In genomic region chr11:93727985-93728791, GRCh38 we compare ENCODE assay signal across 10 cellular contexts. TPM values are rescaled to one million over a fixed set of nuclear protein-coding genes. Genes with fewer than 3 reads are reported as not detected.
A peak's percentile ranks its signal among the peaks of the same experiment; 100 is the strongest.
DNase-seq lines count a peak whose midpoint lies in the region; ATAC-seq and TF ChIP-seq lines count a peak whose summit lies in the region.
"Had no signal": no experiment of that assay in that cellular context is flagged by ENCODE, and none has a peak within 500 bp of the region (broad histone marks: within the 10 kb centered on the region; RNA-seq: fewer than 3 reads in every experiment).

No MANE protein-coding gene starts in this region.

- H3K27me3 Mint-ChIP-seq in CD4-positive, CD25-positive, alpha-beta regulatory T cell = no peaks in the 10 kb centered on the region
- no peaks in the 10 kb centered on the region for H3K27me3 Mint-ChIP-seq in type B pancreatic cell

- H3K27ac ChIP-seq in CD4-positive, CD25-positive, alpha-beta regulatory T cell (ENCODE audit: insufficient read depth, low read length, poor library complexity, severe bottlenecking) = no peak overlapping the region
- H3K27ac ChIP-seq in VCaP = peak overlapping the region; percentile 1; the same call in 1 of the 2 replicates

- no peaks in the 10 kb centered on the region for H3K4me1 ChIP-seq in CD4-positive, CD25-positive, alpha-beta regulatory T cell (ENCODE audit: control insufficient read depth, insufficient read depth, low read length, poor library complexity, severe bottlenecking)

- peak; percentile 36 for TF ChIP-seq POLR2A in GM19099 (IDR thresholded peaks at IDR 0.05; ENCODE audit: extremely low read depth, insufficient read length, low read depth)

- no peak for ATAC-seq in CD4-positive, CD25-positive, alpha-beta regulatory T cell (ENCODE audit: low read depth in 2 of 2)
- no peak for ATAC-seq in GM18517 (IDR thresholded peaks at IDR 0.05; ENCODE audit: unreplicated experiment)

- H3K36me3 ChIP-seq in CD4-positive, CD25-positive, alpha-beta regulatory T cell (ENCODE audit: control insufficient read depth, insufficient read depth, low read length) = peaks cover 78% of the 10 kb centered on the region

- no peaks in the 10 kb centered on the region for H3K9me3 Mint-ChIP-seq in CD4-positive, CD25-positive, alpha-beta regulatory T cell
- H3K9me3 Mint-ChIP-seq in type B pancreatic cell = no peaks in the 10 kb centered on the region

- TF ChIP-seq CTCF in VCaP (conservative IDR thresholded peaks at IDR 0.05) (no peak), type B pancreatic cell (conservative IDR thresholded peaks at IDR 0.05) (no peak)

- no peak overlapping the region for H3K4me3 Mint-ChIP-seq in CD4-positive, CD25-positive, alpha-beta regulatory T cell
- H3K4me3 Mint-ChIP-seq in type B pancreatic cell = no peak overlapping the region

- H3K27me3 ChIP-seq in CD4-positive, CD25-positive, alpha-beta regulatory T cell (ENCODE audit: control insufficient read depth, insufficient read depth, low read length) = no peaks in the 10 kb centered on the region

- H3K9me3 ChIP-seq in CD4-positive, CD25-positive, alpha-beta regulatory T cell (ENCODE audit: control insufficient read depth in 2 of 2, low read length in 2 of 2) = no peaks in the 10 kb centered on the region

- H3K27ac Mint-ChIP-seq in CD4-positive, CD25-positive, alpha-beta regulatory T cell = peak overlapping the region in 2 of 3 donors; percentile 38 to 42
- no peak overlapping the region for H3K27ac Mint-ChIP-seq in type B pancreatic cell

- peaks cover 8 to 21% (median 18%) of the 10 kb centered on the region in 4 donors for H3K4me1 Mint-ChIP-seq in CD4-positive, CD25-positive, alpha-beta regulatory T cell
- H3K4me1 Mint-ChIP-seq in type B pancreatic cell (ENCODE audit: unreplicated experiment) = peaks cover 2% of the 10 kb centered on the region

- DNase-seq in CD4-positive, CD25-positive, alpha-beta regulatory T cell = no peak
- DNase-seq in fibroblast of the conjunctiva (ENCODE audit: low read depth) (peak; percentile 55), mesenteric fat pad (ENCODE audit: low spot score) (no peak), hippocampal formation (lab: John Stamatoyannopoulos, UW) (no peak), type B pancreatic cell (ENCODE audit: extremely low spot score, unreplicated experiment) (no peak)
- DNase-seq: kidney, PC-3 had no signal

- H3K36me3 Mint-ChIP-seq in CD4-positive, CD25-positive, alpha-beta regulatory T cell = peaks cover 47% of the 10 kb centered on the region
- H3K36me3 Mint-ChIP-seq in type B pancreatic cell = peaks cover 35% of the 10 kb centered on the region

- H3K4me3 ChIP-seq in CD4-positive, CD25-positive, alpha-beta regulatory T cell (ENCODE audit: low read depth, low read length) = no peak overlapping the region

RNA-seq across cellular contexts. Expression of gene TAF1D, which starts 13.1 kb away (rescaled TPM):
- 162 TPM for total RNA-seq in CD4-positive, CD25-positive, alpha-beta regulatory T cell
- polyA plus RNA-seq in CD4-positive, CD25-positive, alpha-beta regulatory T cell = 10 to 100 TPM; 18.2 to 22.7 (median 19.4) TPM
- total RNA-seq in mesenteric fat pad (117 TPM), type B pancreatic cell (ENCODE audit: low replicate concordance) (126 and 143 TPM in 2 replicates)

RNA-seq across cellular contexts. Expression of gene C11orf54, which starts 13.3 kb away (rescaled TPM):
- total RNA-seq in CD4-positive, CD25-positive, alpha-beta regulatory T cell = 15.3 TPM
- 10 to 100 TPM; 19.5 to 23.2 (median 21.8) TPM for polyA plus RNA-seq in CD4-positive, CD25-positive, alpha-beta regulatory T cell
- 21.1 TPM for total RNA-seq in mesenteric fat pad
- 25.6 and 29.9 TPM in 2 replicates for total RNA-seq in type B pancreatic cell (ENCODE audit: low replicate concordance)

RNA-seq across cellular contexts. Expression of gene MED17, which starts 55.9 kb away (rescaled TPM):
- total RNA-seq in CD4-positive, CD25-positive, alpha-beta regulatory T cell = 63.8 TPM
- polyA plus RNA-seq in CD4-positive, CD25-positive, alpha-beta regulatory T cell = 10 to 100 TPM; 17.7 to 35.8 (median 22.4) TPM
- total RNA-seq in mesenteric fat pad (24.7 TPM), type B pancreatic cell (ENCODE audit: low replicate concordance) (49.8 and 53.3 TPM in 2 replicates)
